14 cellular contexts compared by ENCODE assay signal in the genomic region with DNA sequence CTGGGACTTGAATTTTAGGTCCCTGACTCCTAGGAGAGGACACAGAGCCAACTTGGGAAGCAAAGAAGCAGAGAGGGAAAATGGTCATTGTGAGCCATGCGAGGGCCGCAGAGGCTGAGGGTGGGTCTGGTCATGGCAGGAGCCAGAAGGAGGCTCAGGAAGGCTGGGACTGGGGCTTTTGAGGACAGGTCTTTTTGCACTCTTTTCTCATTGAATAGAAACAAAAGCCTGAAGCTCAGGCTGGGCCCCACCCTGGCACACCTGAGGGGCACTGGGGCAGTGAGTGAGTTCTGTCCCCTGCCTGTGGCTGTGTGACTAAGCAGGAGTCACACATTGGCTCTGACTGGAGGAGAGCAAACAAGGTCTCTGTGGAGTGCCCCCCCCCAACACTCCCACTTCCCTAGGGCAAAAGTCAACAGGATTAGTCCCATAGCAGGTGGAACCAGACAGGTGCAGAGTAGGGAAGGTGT. TPM values are rescaled to one million over a fixed set of nuclear protein-coding genes. Genes with fewer than 3 reads are reported as not detected.
DNase-seq lines count a peak whose midpoint lies in the region; ATAC-seq and TF ChIP-seq lines count a peak whose summit lies in the region.
"Had no signal": no experiment of that assay in that cellular context is flagged by ENCODE, and none has a peak within 500 bp of the region (broad histone marks: within the 10 kb centered on the region; RNA-seq: fewer than 3 reads in every experiment).

No MANE protein-coding gene starts in this region.

- H3K4me2 ChIP-seq in HCT116 (ENCODE audit: low read length) (peak overlapping the region; percentile 51), PC-3 (ENCODE audit: low read length) (peak overlapping the region; percentile 99)

- peaks cover 14 to 95% of the 10 kb centered on the region in 2 experiments for H3K4me1 ChIP-seq in HCT116 (ENCODE audit: control insufficient read depth in 1 of 2, insufficient read depth in 2 of 2, low read length in 2 of 2)
- H3K4me1 ChIP-seq in PC-3 (ENCODE audit: insufficient read depth, low read length), result peaks cover 78% of the 10 kb centered on the region
- peaks cover 0 to 19% of the 10 kb centered on the region in 2 donors for H3K4me1 ChIP-seq in left lung
- H3K4me1 ChIP-seq: psoas muscle had no signal

- no peak for DNase-seq in HCT116 (ENCODE audit: low read depth, low spot score)
- peak; percentile 95 for DNase-seq in PC-3
- DNase-seq in left lung, result peak in 1 of 2 donors; percentile 35
- no peak for DNase-seq in midbrain (lab: John Stamatoyannopoulos, UW)
- no peak for DNase-seq in islet precursor cell
- DNase-seq in Ammon's horn (ENCODE audit: low spot score), result no peak
- DNase-seq: AML-193, amniotic stem cell, GDM1, glutamatergic neuron, NCI-H1092 treated with DMSO at 0.1 percent for 48 hours had no signal

- intact Hi-C loops in HCT116 (cut with micrococcal nuclease), result no loop called here
- intact Hi-C loops in PC-3 (cut with micrococcal nuclease), result no loop called here
- intact Hi-C loops in left lung (cut with DNase I), result no loop called here

- H2AFZ ChIP-seq in HCT116 (ENCODE audit: low read depth, low read length, poor library complexity, severe bottlenecking), result no peak overlapping the region
- no peak overlapping the region for H2AFZ ChIP-seq in PC-3 (ENCODE audit: low read length)

- no peak overlapping the region for H3K4me3 ChIP-seq in HCT116 (replicated peaks in 1 of 2; ENCODE audit: low read depth in 1 of 2, low read length in 2 of 2)
- peak overlapping the region; percentile 94 for H3K4me3 ChIP-seq in PC-3 (ENCODE audit: low read length)
- peak overlapping the region in 1 of 2 donors; percentile 45 for H3K4me3 ChIP-seq in left lung
- H3K4me3 ChIP-seq: psoas muscle had no signal

- H3K9me3 ChIP-seq in HCT116 (ENCODE audit: control insufficient read depth in 1 of 2, insufficient read depth in 1 of 2, low read depth in 1 of 2, low read length in 2 of 2), result no peaks in the 10 kb centered on the region
- no peaks in the 10 kb centered on the region for H3K9me3 ChIP-seq in PC-3 (ENCODE audit: low read length)
- H3K9me3 ChIP-seq in left lung, result no peaks in the 10 kb centered on the region
- H3K9me3 ChIP-seq: psoas muscle had no signal

- H3K36me3 ChIP-seq in HCT116 (ENCODE audit: control insufficient read depth in 1 of 2, insufficient read depth in 2 of 2, low read length in 2 of 2) (no peaks in the 10 kb centered on the region), PC-3 (ENCODE audit: low read depth, low read length) (peaks cover 61% of the 10 kb centered on the region), left lung (no peaks in the 10 kb centered on the region)

- TF ChIP-seq CTCF in 22Rv1 (IDR thresholded peaks at IDR 0.05) (no peak), HCT116 (IDR thresholded peaks at IDR 0.05 in 2 of 3, conservative IDR thresholded peaks at IDR 0.05 in 1 of 3; ENCODE audit: borderline replicate concordance in 1 of 3, insufficient read depth in 1 of 3, low read depth in 2 of 3, low read length in 2 of 3) (no peak), PC-3 (conservative IDR thresholded peaks at IDR 0.05; ENCODE audit: low read depth, low read length) (no peak), left lung (IDR thresholded peaks at IDR 0.05) (no peak)

- no peak for TF ChIP-seq RAD21 in HCT116 (IDR thresholded peaks at IDR 0.05; ENCODE audit: low read depth)

- peaks cover 30% of the 10 kb centered on the region for H3F3A ChIP-seq in PC-3 (ENCODE audit: low read length, unreplicated experiment)

- no peaks in the 10 kb centered on the region for H3K9me2 ChIP-seq in HCT116 (ENCODE audit: insufficient read depth)
- H3K9me2 ChIP-seq in PC-3 (replicated peaks; ENCODE audit: low read length), result no peaks in the 10 kb centered on the region

- CTCF ChIA-PET in HCT116 (lab: Charles Lee), result interaction anchor here (1.0 to 3.3 kb wide), 2 partner anchors 14 to 92 kb away, joined by 4 to 13 read pairs; no protein-coding TSS in a partner anchor
- CTCF ChIA-PET in PC-3 (lab: Charles Lee), result interaction anchor here (0.5 to 0.8 kb wide), 3 partner anchors 44 to 92 kb away, joined by 3 to 6 read pairs (median 3); no protein-coding TSS in a partner anchor

- H3K9ac ChIP-seq in HCT116 (ENCODE audit: low read length) (peak overlapping the region; percentile 45), PC-3 (ENCODE audit: low read length) (peak overlapping the region; percentile 92)

- H3K27ac ChIP-seq in 22Rv1, result peak overlapping the region; percentile 37
- H3K27ac ChIP-seq in HCT116 (ENCODE audit: low read depth, low read length), result no peak overlapping the region
- H3K27ac ChIP-seq in PC-3 (ENCODE audit: low read length), result peak overlapping the region; percentile 91
- H3K27ac ChIP-seq in left lung, result peak overlapping the region; percentile 33 to 83
- H3K27ac ChIP-seq: psoas muscle had no signal

- peak; percentile 58 for ATAC-seq in HCT116
- peak; percentile 66 for ATAC-seq in PC-3
- peak; percentile 3 for ATAC-seq in left lung
- ATAC-seq in HG03280 (IDR thresholded peaks at IDR 0.05; ENCODE audit: unreplicated experiment), result no peak
- ATAC-seq: psoas muscle had no signal

- no TSS peak for BruUV-seq in HCT116 (replicated peaks; lab: Mats Ljungman, UMichigan)
- BruUV-seq in PC-3 (replicated peaks; lab: Mats Ljungman, UMichigan), result no TSS peak

- H3K27me3 ChIP-seq in HCT116 (ENCODE audit: insufficient read depth, low read length), result no peaks in the 10 kb centered on the region
- no peaks in the 10 kb centered on the region for H3K27me3 ChIP-seq in PC-3 (ENCODE audit: low read length)
- peaks cover 18 to 44% of the 10 kb centered on the region in 2 donors for H3K27me3 ChIP-seq in left lung

- H4K20me1 ChIP-seq in HCT116 (ENCODE audit: insufficient read depth) (no peaks in the 10 kb centered on the region), PC-3 (ENCODE audit: low read length) (peaks cover 36% of the 10 kb centered on the region)

- RAD21 ChIA-PET in HCT116 (lab: Charles Lee; ENCODE audit: low non-redundant PET in 1 of 2, low total read pairs in 2 of 2, uncharacterized antibody in 2 of 2, unreplicated experiment in 2 of 2), result no interaction called here

- H3K79me2 ChIP-seq in HCT116 (ENCODE audit: insufficient read depth, low read length) (no peaks in the 10 kb centered on the region), PC-3 (ENCODE audit: low read length) (peaks cover 73% of the 10 kb centered on the region)

- POLR2A ChIA-PET in HCT116 (lab: Charles Lee) (interaction anchor here (1.1 kb wide), 1 partner anchor 8 kb away, joined by 5 read pairs; no protein-coding TSS in a partner anchor), PC-3 (lab: Charles Lee; ENCODE audit: unreplicated experiment) (interaction anchor here (0.6 to 1.5 kb wide), 2 partner anchors 23 to 89 kb away, joined by 3 to 5 read pairs; no protein-coding TSS in a partner anchor)

- no peak for TF ChIP-seq POLR2A in HCT116 (IDR thresholded peaks at IDR 0.05; ENCODE audit: borderline replicate concordance, extremely low read depth, insufficient read depth, insufficient read length)

TF ChIP-seq in HCT116, 20 proteins besides CTCF, POLR2A, EP300 and RAD21:
- TF ChIP-seq JUND (IDR thresholded peaks at IDR 0.05) (no peak), POLR2AphosphoS5 (IDR thresholded peaks at IDR 0.05; ENCODE audit: low read depth, low read length) (peak; percentile 27; the same call in 1 of the 2 replicates)

RNA-seq across cellular contexts. Expression of a gene that starts 2.8 kb away (rescaled TPM):
- total RNA-seq in HCT116 (2021; ENCODE audit: unreplicated experiment) (72.6 TPM), PC-3 (2014; rRNA removed) (2,144 and 2,979 TPM in 2 replicates), left lung (1,000 to 10,000 TPM; 1,945 to 1,968 TPM)
- polyA plus RNA-seq in HCT116 (2012), result 96.4 and 207 TPM in 2 replicates

RNA-seq across cellular contexts. Expression of a gene that starts 38.6 kb away (rescaled TPM):
- total RNA-seq in HCT116 (2021; ENCODE audit: unreplicated experiment) (1.5 TPM), PC-3 (2014; rRNA removed) (0.98 and 1.2 TPM in 2 replicates), left lung (1 to 10 TPM in 1 of 2 donors, under 1 TPM in 1; 0.97 to 1.7 TPM)
- polyA plus RNA-seq in HCT116 (2012), result 0.62 and 1.4 TPM in 2 replicates

RNA-seq across cellular contexts. Expression of a gene that starts 44.0 kb away (rescaled TPM):
- total RNA-seq in HCT116 (2021; ENCODE audit: unreplicated experiment), result 8.8 TPM
- polyA plus RNA-seq in HCT116 (2012), result 14.4 and 24.3 TPM in 2 replicates
- total RNA-seq in PC-3 (2014; rRNA removed), result 19.8 and 30.1 TPM in 2 replicates
- 10 to 100 TPM; 27.6 to 30.1 TPM for total RNA-seq in left lung

RNA-seq across cellular contexts. Expression of a gene that starts 55.5 kb away (rescaled TPM):
- total RNA-seq in HCT116 (2021; ENCODE audit: unreplicated experiment) (0.84 TPM), PC-3 (2014; rRNA removed) (1,688 and 2,042 TPM in 2 replicates), left lung (not detected)
- 1.1 and 2.3 TPM in 2 replicates for polyA plus RNA-seq in HCT116 (2012)
- total RNA-seq: psoas muscle had no signal

Comparison
In these comparisons a context has a peak if more than half of its experiments do, and no peak if none do; other contexts are left out.
1. RNA of a gene that starts 2.8 kb away (total RNA-seq): 2,144 to 2,979 TPM in PC-3 and 1,945 to 1,968 TPM in left lung; 72.6 TPM in HCT116 (single experiment); every median in the first group is over 10 times any median in the second.